ENCODE assay signal across 8 cellular contexts in genomic region chr9:97468658-97469448, GRCh38. TPM values are rescaled to one million over a fixed set of nuclear protein-coding genes. Genes with fewer than 3 reads are reported as not detected.
DNase-seq lines count a peak whose midpoint lies in the region; ATAC-seq and TF ChIP-seq lines count a peak whose summit lies in the region.

No MANE protein-coding gene starts in this region.

- H3K4me1 ChIP-seq in BE2C (peaks cover 3% of the 10 kb centered on the region; the same call in 1 of the 2 replicates), lung (ENCODE audit: control insufficient read depth in 2 of 2, insufficient read depth in 2 of 2, low read length in 2 of 2) (no peaks in the 10 kb centered on the region)

- TF ChIP-seq CTCF in BE2C (IDR thresholded peaks at IDR 0.05; ENCODE audit: low read depth, low read length) (peak; percentile 98), WTC11 (IDR thresholded peaks at IDR 0.05) (peak; percentile 38; the same call in 1 of the 2 replicates), lung (IDR thresholded peaks at IDR 0.05; ENCODE audit: control extremely low read depth, extremely low read depth) (peak; percentile 75)

- no peaks in the 10 kb centered on the region for H3K27me3 Mint-ChIP-seq in WTC11 (ENCODE audit: low read depth)
- no peaks in the 10 kb centered on the region for H3K27me3 Mint-ChIP-seq in stimulated activated naive B cell treated with anti-CD40 and anti-IgM and Interleukin-4, amounts not matched to agents 10 μg/mL and 1 μg/mL and 100 μg/mL, for 72 hours

- WGBS in lung, 2 donors = 83 to 90% methylated on average over 4 of the region's 4 CpGs

- no peak overlapping the region for H3K4me3 Mint-ChIP-seq in WTC11
- H3K4me3 Mint-ChIP-seq in stimulated activated naive B cell treated with anti-CD40 and anti-IgM and Interleukin-4, amounts not matched to agents 10 μg/mL and 1 μg/mL and 100 μg/mL, for 72 hours = no peak overlapping the region

- H3K36me3 ChIP-seq in BE2C (no peaks in the 10 kb centered on the region), lung (ENCODE audit: control insufficient read depth in 2 of 2, insufficient read depth in 2 of 2, low read length in 2 of 2) (peaks cover 4 to 10% of the 10 kb centered on the region in 2 donors)

- no peak overlapping the region for H3K27ac Mint-ChIP-seq in WTC11
- H3K27ac Mint-ChIP-seq in stimulated activated naive B cell treated with anti-CD40 and anti-IgM and Interleukin-4, amounts not matched to agents 10 μg/mL and 1 μg/mL and 100 μg/mL, for 72 hours = peak overlapping the region; percentile 17

- H3K4me3 ChIP-seq in BE2C (ENCODE audit: low read depth, low read length) (no peak overlapping the region), lung (no peak overlapping the region)

- no peaks in the 10 kb centered on the region for H3K9me3 Mint-ChIP-seq in WTC11
- H3K9me3 Mint-ChIP-seq in stimulated activated naive B cell treated with anti-CD40 and anti-IgM and Interleukin-4, amounts not matched to agents 10 μg/mL and 1 μg/mL and 100 μg/mL, for 72 hours = no peaks in the 10 kb centered on the region

- CTCF ChIA-PET in WTC11 (lab: Charles Lee) = interaction anchor here (1.0 to 5.6 kb wide), 11 partner anchors 10 to 163 kb away, joined by 3 to 112 read pairs (median 6); partner anchors contain the start of gene TMOD1

- no peaks in the 10 kb centered on the region for H3K4me1 Mint-ChIP-seq in WTC11
- peaks cover 2 to 10% of the 10 kb centered on the region in 2 donors for H3K4me1 Mint-ChIP-seq in stimulated activated naive B cell treated with anti-CD40 and anti-IgM and Interleukin-4, amounts not matched to agents 10 μg/mL and 1 μg/mL and 100 μg/mL, for 72 hours

- H3K9me3 ChIP-seq in BE2C (no peaks in the 10 kb centered on the region), lung (ENCODE audit: control insufficient read depth in 2 of 2, insufficient read depth in 1 of 2, low read length in 1 of 2) (no peaks in the 10 kb centered on the region)

- H3K27ac ChIP-seq in lung (ENCODE audit: low read depth in 1 of 2, low read length in 1 of 2) = peak overlapping the region in 1 of 2 donors; percentile 55

- H3K36me3 Mint-ChIP-seq in WTC11 = no peaks in the 10 kb centered on the region
- peaks cover 13 to 37% of the 10 kb centered on the region in 2 donors for H3K36me3 Mint-ChIP-seq in stimulated activated naive B cell treated with anti-CD40 and anti-IgM and Interleukin-4, amounts not matched to agents 10 μg/mL and 1 μg/mL and 100 μg/mL, for 72 hours

- DNase-seq in BE2C = peak; percentile 88
- DNase-seq in NCI-H2029 treated with DMSO at 0.1 percent for 48 hours (lab: John Stamatoyannopoulos, UW) = peak; percentile 59
- peak; percentile 77 for DNase-seq in WTC11 (ENCODE audit: low spot score)
- DNase-seq in effector CD4-positive, alpha-beta T cell = peak; percentile 16
- DNase-seq in lung (ENCODE audit: low spot score) = peak; percentile 76
- DNase-seq in stimulated activated naive B cell treated with anti-CD40 and anti-IgM and Interleukin-4, amounts not matched to agents 10 μg/mL and 1 μg/mL and 100 μg/mL, for 72 hours = peak; percentile 17

- POLR2A ChIA-PET in WTC11 (lab: Charles Lee) = no interaction called here

- H3K27me3 ChIP-seq in BE2C (no peaks in the 10 kb centered on the region), lung (ENCODE audit: control insufficient read depth, insufficient read depth) (no peaks in the 10 kb centered on the region)

- ATAC-seq in GM18858 (IDR thresholded peaks at IDR 0.05; ENCODE audit: unreplicated experiment) (peak; percentile 64), HG02981 (IDR thresholded peaks at IDR 0.05; ENCODE audit: unreplicated experiment) (peak; percentile 76), WTC11 (peak; percentile 100), lung (ENCODE audit: insufficient read depth, low FRiP score) (peak; percentile 68)
- peak; percentile 83 to 95 for ATAC-seq in stimulated activated naive B cell treated with anti-CD40 and anti-IgM and Interleukin-4, amounts not matched to agents 10 μg/mL and 1 μg/mL and 100 μg/mL, for 72 hours (replicated peaks)

TF ChIP-seq in WTC11, 78 proteins besides CTCF, POLR2A, EP300 and RAD21:
- TF ChIP-seq FOXP4 (CRISPR knock-in tag; IDR thresholded peaks at IDR 0.05) = no peak
- 0 out of 2 replicates have a peak, but pooled peaks have one; percentile 32 for TF ChIP-seq ZNF232 (CRISPR knock-in tag; IDR thresholded peaks at IDR 0.05)

RNA-seq across cellular contexts. Expression of gene TMOD1, which starts 32.6 kb away (rescaled TPM):
- polyA plus RNA-seq in BE2C (2012; ENCODE audit: insufficient read depth, insufficient read length, low read depth) = 162 TPM
- 1.0 to 1.6 TPM (median 1.4 TPM) in 3 replicates for total RNA-seq in WTC11 (2021)
- 1 to 10 TPM; 2.4 to 7.8 TPM for total RNA-seq in lung
- polyA plus RNA-seq in lung = 1 to 10 TPM; 2.7 to 7.9 TPM

RNA-seq across cellular contexts. Expression of gene TDRD7, which starts 57.0 kb away (rescaled TPM):
- polyA plus RNA-seq in BE2C (2012; ENCODE audit: insufficient read depth, insufficient read length, low read depth) = 0.42 TPM
- total RNA-seq in WTC11 (2021) (2.3 to 2.8 TPM (median 2.5 TPM) in 3 replicates), lung (10 to 100 TPM; 12.4 to 13.3 TPM)
- polyA plus RNA-seq in lung = 10 to 100 TPM in 1 of 2 donors, 1 to 10 TPM in 1; 6.8 to 10.9 TPM

Comparison
In these comparisons a context has a peak if more than half of its experiments do, and no peak if none do; other contexts are left out.
1. DNase-seq: peak in every context shown above with its lines; median percentile 88 in BE2C; 77 in WTC11; 76 in lung; 59 in NCI-H2029 treated with DMSO at 0.1 percent for 48 hours; 17 in stimulated activated naive B cell treated with anti-CD40 and anti-IgM and Interleukin-4, amounts not matched to agents 10 μg/mL and 1 μg/mL and 100 μg/mL, for 72 hours; 16 in effector CD4-positive, alpha-beta T cell.
2. CTCF ChIP-seq: peak in every context shown above with its lines; median percentile 98 in BE2C; 75 in lung; 38 in WTC11.